In the genomic region with DNA sequence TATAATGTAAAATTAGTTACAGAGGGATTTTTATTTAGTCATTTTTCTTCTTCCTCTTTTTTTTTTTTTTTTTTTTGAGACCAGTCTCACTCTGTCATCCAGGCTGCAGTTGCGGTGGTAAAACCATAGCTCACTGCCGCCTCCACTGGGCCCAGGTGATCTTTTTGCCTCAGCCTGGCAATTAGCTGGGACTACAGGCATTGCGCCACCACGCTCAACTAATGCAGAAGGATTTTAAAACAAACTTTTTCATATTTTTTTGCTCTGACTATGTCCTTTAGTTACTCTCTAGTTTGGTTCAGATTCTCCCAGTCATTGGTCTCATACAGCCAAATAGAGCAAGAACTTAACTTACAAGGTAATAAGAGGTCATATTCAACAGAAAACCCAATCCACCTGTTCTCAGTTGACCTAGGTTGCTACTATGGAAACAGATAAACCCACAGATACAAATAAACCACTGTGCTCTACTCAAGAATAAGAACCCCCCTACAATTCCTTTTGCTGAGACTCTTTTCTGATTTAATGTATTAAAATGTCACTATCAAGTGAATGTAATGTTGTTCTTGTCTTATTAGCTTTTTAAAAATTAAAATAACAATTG, we compare ENCODE assay signal across 9 cellular contexts. TPM values are rescaled to one million over a fixed set of nuclear protein-coding genes. Genes with fewer than 3 reads are reported as not detected.
A peak's percentile ranks its signal among the peaks of the same experiment; 100 is the strongest.
DNase-seq lines count a peak whose midpoint lies in the region; ATAC-seq and TF ChIP-seq lines count a peak whose summit lies in the region.
"Had no signal": no experiment of that assay in that cellular context is flagged by ENCODE, and none has a peak within 500 bp of the region (broad histone marks: within the 10 kb centered on the region; RNA-seq: fewer than 3 reads in every experiment).

No MANE protein-coding gene starts in this region.

- H3K4me3 Mint-ChIP-seq in endodermal cell: no peak overlapping the region
- H3K4me3 Mint-ChIP-seq: nephron had no signal

- H3K9ac ChIP-seq in OCI-LY1 (ENCODE audit: low read length): no peak overlapping the region
- no peak overlapping the region for H3K9ac ChIP-seq in endodermal cell (ENCODE audit: extremely low read depth, low read length, poor library complexity, severe bottlenecking)

- H3K27ac ChIP-seq in OCI-LY1 (ENCODE audit: low read depth, low read length, poor library complexity, severe bottlenecking) (no peak overlapping the region), endodermal cell (ENCODE audit: low read depth, low read length) (no peak overlapping the region), upper lobe of right lung (no peak overlapping the region)

- peaks cover 14% of the 10 kb centered on the region for H3K36me3 Mint-ChIP-seq in endodermal cell (ENCODE audit: low read depth)

- H3K4me3 ChIP-seq in OCI-LY1 (ENCODE audit: low read depth, low read length, poor library complexity, severe bottlenecking): no peak overlapping the region
- H3K4me3 ChIP-seq in endodermal cell (ENCODE audit: low read length): no peak overlapping the region
- H3K4me3 ChIP-seq in upper lobe of right lung: no peak overlapping the region

- no peaks in the 10 kb centered on the region for H3F3A ChIP-seq in OCI-LY1 (ENCODE audit: insufficient read depth, low read length)

- H3K36me3 ChIP-seq in OCI-LY1 (ENCODE audit: insufficient read depth, low read length): no peaks in the 10 kb centered on the region
- no peaks in the 10 kb centered on the region for H3K36me3 ChIP-seq in endodermal cell (ENCODE audit: control insufficient read depth, insufficient read depth, low read length)
- no peaks in the 10 kb centered on the region for H3K36me3 ChIP-seq in upper lobe of right lung

- no peaks in the 10 kb centered on the region for H3K9me2 ChIP-seq in OCI-LY1 (ENCODE audit: low read depth, low read length)

- H3K9me3 ChIP-seq in OCI-LY1 (ENCODE audit: low read length) (no peaks in the 10 kb centered on the region), endodermal cell (ENCODE audit: control insufficient read depth, low read length) (peaks cover 50% of the 10 kb centered on the region), upper lobe of right lung (no peaks in the 10 kb centered on the region)

- H3K27me3 Mint-ChIP-seq in endodermal cell (ENCODE audit: insufficient read depth): no peaks in the 10 kb centered on the region

- WGBS in endodermal cell (ENCODE audit: insufficient coverage in 1 of 2, insufficient read length in 1 of 2), 2 experiments: 44 to 64% methylated on average over 3 to 4 of the region's 4 CpGs

- H3K9me3 Mint-ChIP-seq in endodermal cell: peaks cover 46% of the 10 kb centered on the region
- H3K9me3 Mint-ChIP-seq: nephron had no signal

- peaks cover 27% of the 10 kb centered on the region for H3K4me1 Mint-ChIP-seq in endodermal cell
- H3K4me1 Mint-ChIP-seq: nephron had no signal

- H3K27me3 ChIP-seq in OCI-LY1 (ENCODE audit: insufficient read depth, low read length) (no peaks in the 10 kb centered on the region), endodermal cell (ENCODE audit: control insufficient read depth, insufficient read depth, low read length, poor library complexity, severe bottlenecking) (no peaks in the 10 kb centered on the region), upper lobe of right lung (no peaks in the 10 kb centered on the region)

- H3K4me2 ChIP-seq in OCI-LY1 (ENCODE audit: low read length): no peak overlapping the region

- H3K27ac Mint-ChIP-seq in endodermal cell: peak overlapping the region; percentile 81

- H3K79me2 ChIP-seq in OCI-LY1 (ENCODE audit: insufficient read depth, low read length): no peaks in the 10 kb centered on the region

- intact Hi-C loops in upper lobe of right lung (cut with DNase I): no loop called here

- DNase-seq in endodermal cell (peak; percentile 88), upper lobe of right lung (peak; percentile 67), ureter (ENCODE audit: low spot score) (no peak), SHP77 treated with DMSO at 0.1 percent for 48 hours (lab: John Stamatoyannopoulos, UW) (no peak)

- no peak overlapping the region for H2AFZ ChIP-seq in OCI-LY1 (ENCODE audit: low read length)

- no peaks in the 10 kb centered on the region for H4K20me1 ChIP-seq in OCI-LY1 (ENCODE audit: insufficient read depth, low read length)

- TF ChIP-seq CTCF in OCI-LY1 (IDR thresholded peaks at IDR 0.05; ENCODE audit: low read length) (peak; percentile 42; the same call in 1 of the 2 replicates), endodermal cell (conservative IDR thresholded peaks at IDR 0.05) (peak; percentile 74), upper lobe of right lung (IDR thresholded peaks at IDR 0.05) (no peak)

- ATAC-seq in GM18511 (IDR thresholded peaks at IDR 0.05; ENCODE audit: unreplicated experiment) (peak; percentile 84), HG02798 (IDR thresholded peaks at IDR 0.05; ENCODE audit: poor library complexity, unreplicated experiment) (peak; percentile 96), upper lobe of right lung (peak; percentile 79), GM21447 (IDR thresholded peaks at IDR 0.05; ENCODE audit: unreplicated experiment) (no peak)

- H3K4me1 ChIP-seq in OCI-LY1 (ENCODE audit: insufficient read depth, low read length, severe bottlenecking): no peaks in the 10 kb centered on the region
- H3K4me1 ChIP-seq in endodermal cell (ENCODE audit: control insufficient read depth, insufficient read depth, low read length): no peaks in the 10 kb centered on the region
- no peaks in the 10 kb centered on the region for H3K4me1 ChIP-seq in upper lobe of right lung

RNA-seq across cellular contexts. Expression of gene TTC39B, which starts 50.1 kb away (rescaled TPM):
- total RNA-seq in endodermal cell: 10 to 100 TPM; 53.5 to 69.5 TPM
- 6.8 TPM for polyA plus RNA-seq in endodermal cell (2013, experiment 1 of 2)
- polyA plus RNA-seq in endodermal cell (2013, experiment 2 of 2): 5.8 TPM
- 46.9 TPM for total RNA-seq in upper lobe of right lung
- 18.6 TPM for total RNA-seq in ureter

Comparison
In these comparisons a context has a peak if more than half of its experiments do, and no peak if none do; other contexts are left out.
1. DNase-seq: peak in endodermal cell (single experiment) and upper lobe of right lung (single experiment); none in ureter (single experiment) and SHP77 treated with DMSO at 0.1 percent for 48 hours (single experiment).